ENCODE assay signal across 21 cellular contexts in genomic region chr6:159306134-159306537, GRCh38.
DNase-seq lines count a peak whose midpoint lies in the region; ATAC-seq and TF ChIP-seq lines count a peak whose summit lies in the region.
"Had no signal": no experiment of that assay in that cellular context is flagged by ENCODE, and none has a peak within 500 bp of the region (broad histone marks: within the 10 kb centered on the region; RNA-seq: fewer than 3 reads in every experiment).

No MANE protein-coding gene starts in this region.

- H3K9me3 ChIP-seq in cardiac muscle cell (ENCODE audit: low read depth) (no peaks in the 10 kb centered on the region), endodermal cell (ENCODE audit: control insufficient read depth, low read length) (peaks cover 20% of the 10 kb centered on the region), liver (ENCODE audit: control insufficient read depth in 4 of 4, low read length in 3 of 4) (no peaks in the 10 kb centered on the region), gastroesophageal sphincter (no peaks in the 10 kb centered on the region)
- H3K9me3 ChIP-seq: MG63 had no signal

- no peaks in the 10 kb centered on the region for H3K27me3 Mint-ChIP-seq in endodermal cell (ENCODE audit: insufficient read depth)

- H3K4me1 ChIP-seq in cardiac muscle cell (ENCODE audit: low read depth) = no peaks in the 10 kb centered on the region
- H3K4me1 ChIP-seq in endodermal cell (ENCODE audit: control insufficient read depth, insufficient read depth, low read length) = no peaks in the 10 kb centered on the region
- peaks cover 11 to 21% (median 16%) of the 10 kb centered on the region in 4 donors for H3K4me1 ChIP-seq in liver (ENCODE audit: control insufficient read depth in 4 of 4, insufficient read depth in 4 of 4, low read length in 3 of 4)
- H3K4me1 ChIP-seq in gastroesophageal sphincter = peaks cover 4 to 25% (median 5%) of the 10 kb centered on the region in 3 donors

- intact Hi-C loops in cardiac septum (cut with DNase I) = no loop called here

- H3K36me3 ChIP-seq in cardiac muscle cell = no peaks in the 10 kb centered on the region
- H3K36me3 ChIP-seq in endodermal cell (ENCODE audit: control insufficient read depth, insufficient read depth, low read length) = no peaks in the 10 kb centered on the region
- no peaks in the 10 kb centered on the region for H3K36me3 ChIP-seq in liver (ENCODE audit: control insufficient read depth in 4 of 4, insufficient read depth in 3 of 4, low read depth in 1 of 4, low read length in 3 of 4)
- H3K36me3 ChIP-seq in gastroesophageal sphincter = no peaks in the 10 kb centered on the region
- H3K36me3 ChIP-seq: MG63 had no signal

- TF ChIP-seq POLR2A in gastroesophageal sphincter (IDR thresholded peaks at IDR 0.05) = no peak

- TF ChIP-seq EP300 in gastroesophageal sphincter (IDR thresholded peaks at IDR 0.05) = no peak

- H3K4me1 Mint-ChIP-seq in endodermal cell = no peaks in the 10 kb centered on the region
- H3K4me1 Mint-ChIP-seq: B cell, CD14-positive monocyte had no signal

- H3K36me3 Mint-ChIP-seq in endodermal cell (ENCODE audit: low read depth) = no peaks in the 10 kb centered on the region
- H3K36me3 Mint-ChIP-seq: CD14-positive monocyte had no signal

- H3K9me3 Mint-ChIP-seq in endodermal cell = no peaks in the 10 kb centered on the region

- H3K4me3 ChIP-seq in cardiac muscle cell (no peak overlapping the region), endodermal cell (ENCODE audit: low read length) (no peak overlapping the region), liver (ENCODE audit: low read depth in 1 of 3, low read length in 3 of 3) (no peak overlapping the region), gastroesophageal sphincter (no peak overlapping the region)
- H3K4me3 ChIP-seq: K562, MG63 had no signal

- ATAC-seq in gastroesophageal sphincter = no peak
- ATAC-seq: K562 had no signal

- in situ Hi-C loops in GM13977 (cut with MboI; ENCODE audit: low pct_unique_long_range_greater_than_20kb, low sequenced_read_pairs, unreplicated experiment) = no loop called here

- WGBS in endodermal cell (ENCODE audit: insufficient coverage in 1 of 2, insufficient read length in 1 of 2), 2 experiments = 75% methylated on average over 2 of the region's 2 CpGs; no CpG with 5 or more reads in 1 of the 2 experiments
- WGBS in liver = 27% methylated on average over 2 of the region's 2 CpGs
- 79% methylated on average over 2 of the region's 2 CpGs; no CpG with 5 or more reads in 1 of the 2 donors for WGBS in gastroesophageal sphincter (ENCODE audit: low coverage in 1 of 2), 2 donors

- H3K27ac ChIP-seq in cardiac muscle cell (no peak overlapping the region), endodermal cell (ENCODE audit: low read depth, low read length) (no peak overlapping the region), liver (ENCODE audit: low read depth in 1 of 2, low read length in 2 of 2) (no peak overlapping the region), gastroesophageal sphincter (no peak overlapping the region)
- H3K27ac ChIP-seq: RWPE1 had no signal

- no peak overlapping the region for H3K4me3 Mint-ChIP-seq in endodermal cell
- H3K4me3 Mint-ChIP-seq: B cell, CD14-positive monocyte had no signal

- H3K27me3 ChIP-seq in cardiac muscle cell (no peaks in the 10 kb centered on the region), endodermal cell (ENCODE audit: control insufficient read depth, insufficient read depth, low read length, poor library complexity, severe bottlenecking) (no peaks in the 10 kb centered on the region), liver (ENCODE audit: control insufficient read depth in 4 of 4, insufficient read depth in 4 of 4, low read length in 3 of 4) (no peaks in the 10 kb centered on the region), gastroesophageal sphincter (no peaks in the 10 kb centered on the region)
- H3K27me3 ChIP-seq: MG63 had no signal

- peak; percentile 40 to 56 for TF ChIP-seq RAD21 in liver (IDR thresholded peaks at IDR 0.05)

- DNase-seq in cardiac muscle cell (ENCODE audit: low read depth in 1 of 2, low spot score in 1 of 2) (peak in 1 of 2 donors; percentile 42), cardiac septum (ENCODE audit: low spot score) (no peak), endodermal cell (peak; percentile 38), kidney tubule cell (ENCODE audit: low spot score) (no peak), GM13977 (ENCODE audit: low spot score) (no peak), GM10266 (ENCODE audit: extremely low spot score) (no peak)
- DNase-seq: GF-D8, H7, MG63, NCI-H1417, NCI-H1694 treated with DMSO at 0.1 percent for 48 hours, NCI-H2081 treated with DMSO at 0.1 percent for 48 hours, NCI-H2171 treated with DMSO at 0.1 percent for 48 hours, NCI-H446 treated with DMSO at 0.1 percent for 48 hours, NCI-H526 treated with DMSO at 0.1 percent for 48 hours had no signal

- no peak overlapping the region for H3K27ac Mint-ChIP-seq in endodermal cell
- H3K27ac Mint-ChIP-seq: B cell, CD14-positive monocyte had no signal

- peak; percentile 10 for TF ChIP-seq CTCF in cardiac muscle cell (IDR thresholded peaks at IDR 0.05; ENCODE audit: low read depth, low read length)
- TF ChIP-seq CTCF in endodermal cell (conservative IDR thresholded peaks at IDR 0.05) = no peak
- no peak for TF ChIP-seq CTCF in liver (IDR thresholded peaks at IDR 0.05; ENCODE audit: low read depth, low read length, missing input control)
- TF ChIP-seq CTCF in gastroesophageal sphincter (IDR thresholded peaks at IDR 0.05) = no peak
- no peak for TF ChIP-seq CTCF in GM13977 (IDR thresholded peaks at IDR 0.05; ENCODE audit: extremely low read depth, insufficient read depth, missing control alignments)
- no peak for TF ChIP-seq CTCF in GM10266 (IDR thresholded peaks at IDR 0.05; ENCODE audit: control insufficient read depth, insufficient read depth, low read depth, missing control alignments)

- H3K9ac ChIP-seq in endodermal cell (ENCODE audit: extremely low read depth, low read length, poor library complexity, severe bottlenecking) (no peak overlapping the region), liver (ENCODE audit: low read depth in 1 of 2, low read length in 2 of 2) (no peak overlapping the region)

TF ChIP-seq in liver, 16 proteins besides CTCF, POLR2A, EP300 and RAD21 (continues in another document):
- TF ChIP-seq NR2F2 (IDR thresholded peaks at IDR 0.05) (no peak), TAF1 (conservative IDR thresholded peaks at IDR 0.05) (no peak), JUND (IDR thresholded peaks at IDR 0.05) (peak in 1 of 2 donors; percentile 89), FOXA2 (IDR thresholded peaks at IDR 0.05) (peak; percentile 90), FOXA1 (IDR thresholded peaks at IDR 0.05) (peak; percentile 70), RXRA (IDR thresholded peaks at IDR 0.05) (peak; percentile 72 to 93), YY1 (IDR thresholded peaks at IDR 0.05) (peak; percentile 79), HNF4A (conservative IDR thresholded peaks at IDR 0.05) (peak; percentile 76 to 86), ZBTB33 (IDR thresholded peaks at IDR 0.05) (peak; percentile 79), EGR1 (IDR thresholded peaks at IDR 0.05; ENCODE audit: low read depth in 2 of 2) (no peak), SP1 (IDR thresholded peaks at IDR 0.05) (peak; percentile 53), GABPA (IDR thresholded peaks at IDR 0.05 in 1 of 2, conservative IDR thresholded peaks at IDR 0.05 in 1 of 2) (peak in 1 of 2 donors; percentile 27)
- TF ChIP-seq, protein P1, sequence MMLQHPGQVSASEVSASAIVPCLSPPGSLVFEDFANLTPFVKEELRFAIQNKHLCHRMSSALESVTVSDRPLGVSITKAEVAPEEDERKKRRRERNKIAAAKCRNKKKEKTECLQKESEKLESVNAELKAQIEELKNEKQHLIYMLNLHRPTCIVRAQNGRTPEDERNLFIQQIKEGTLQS (IDR thresholded peaks at IDR 0.05) = peak; percentile 18
- TF ChIP-seq, protein P2, sequence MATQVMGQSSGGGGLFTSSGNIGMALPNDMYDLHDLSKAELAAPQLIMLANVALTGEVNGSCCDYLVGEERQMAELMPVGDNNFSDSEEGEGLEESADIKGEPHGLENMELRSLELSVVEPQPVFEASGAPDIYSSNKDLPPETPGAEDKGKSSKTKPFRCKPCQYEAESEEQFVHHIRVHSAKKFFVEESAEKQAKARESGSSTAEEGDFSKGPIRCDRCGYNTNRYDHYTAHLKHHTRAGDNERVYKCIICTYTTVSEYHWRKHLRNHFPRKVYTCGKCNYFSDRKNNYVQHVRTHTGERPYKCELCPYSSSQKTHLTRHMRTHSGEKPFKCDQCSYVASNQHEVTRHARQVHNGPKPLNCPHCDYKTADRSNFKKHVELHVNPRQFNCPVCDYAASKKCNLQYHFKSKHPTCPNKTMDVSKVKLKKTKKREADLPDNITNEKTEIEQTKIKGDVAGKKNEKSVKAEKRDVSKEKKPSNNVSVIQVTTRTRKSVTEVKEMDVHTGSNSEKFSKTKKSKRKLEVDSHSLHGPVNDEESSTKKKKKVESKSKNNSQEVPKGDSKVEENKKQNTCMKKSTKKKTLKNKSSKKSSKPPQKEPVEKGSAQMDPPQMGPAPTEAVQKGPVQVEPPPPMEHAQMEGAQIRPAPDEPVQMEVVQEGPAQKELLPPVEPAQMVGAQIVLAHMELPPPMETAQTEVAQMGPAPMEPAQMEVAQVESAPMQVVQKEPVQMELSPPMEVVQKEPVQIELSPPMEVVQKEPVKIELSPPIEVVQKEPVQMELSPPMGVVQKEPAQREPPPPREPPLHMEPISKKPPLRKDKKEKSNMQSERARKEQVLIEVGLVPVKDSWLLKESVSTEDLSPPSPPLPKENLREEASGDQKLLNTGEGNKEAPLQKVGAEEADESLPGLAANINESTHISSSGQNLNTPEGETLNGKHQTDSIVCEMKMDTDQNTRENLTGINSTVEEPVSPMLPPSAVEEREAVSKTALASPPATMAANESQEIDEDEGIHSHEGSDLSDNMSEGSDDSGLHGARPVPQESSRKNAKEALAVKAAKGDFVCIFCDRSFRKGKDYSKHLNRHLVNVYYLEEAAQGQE (IDR thresholded peaks at IDR 0.05) = peak; percentile 53
